6 cellular contexts compared by ENCODE assay signal in genomic region chr16:30066882-30067583, GRCh38. TPM values are rescaled to one million over a fixed set of nuclear protein-coding genes. Genes with fewer than 3 reads are reported as not detected.
A peak's percentile ranks its signal among the peaks of the same experiment; 100 is the strongest.
DNase-seq lines count a peak whose midpoint lies in the region; TF ChIP-seq lines count a peak whose summit lies in the region.

No MANE protein-coding gene starts in this region.

- intact Hi-C loops in prostate gland (cut with DNase I), result loop anchor here (5.0 to 10.0 kb wide), 2 partner anchors 55 to 588 kb away; partner anchors contain the start of genes FBRS, MAPK3 and PRR14

- 20% methylated on average over 17 of the region's 17 CpGs for WGBS in prostate gland

- H3K9ac ChIP-seq in duodenal mucosa (ENCODE audit: low read depth in 1 of 2, low read length in 2 of 2), result peak overlapping the region; percentile 99 to 100

- TF ChIP-seq POLR2A in prostate gland (IDR thresholded peaks at IDR 0.05), result no peak

- H3K27ac ChIP-seq in duodenal mucosa (ENCODE audit: low read depth, low read length) (peak overlapping the region; percentile 100), prostate gland (peak overlapping the region; percentile 91 to 97)

- H3K4me3 ChIP-seq in duodenal mucosa (ENCODE audit: low read depth in 1 of 2, low read length in 2 of 2) (peak overlapping the region; percentile 82 to 95), prostate gland (peak overlapping the region; percentile 86 to 98)

- H3K4me1 ChIP-seq in duodenal mucosa (ENCODE audit: control insufficient read depth in 1 of 2, insufficient read depth in 2 of 2, low read length in 2 of 2) (peaks cover 35 to 43% of the 10 kb centered on the region in 2 donors), prostate gland (replicated peaks) (peaks cover 37% of the 10 kb centered on the region)

- H3K9me3 ChIP-seq in duodenal mucosa (ENCODE audit: control insufficient read depth in 1 of 2, low read length in 2 of 2) (no peaks in the 10 kb centered on the region), prostate gland (no peaks in the 10 kb centered on the region)

- TF ChIP-seq CTCF in prostate gland (IDR thresholded peaks at IDR 0.05), result no peak

- H3K36me3 ChIP-seq in duodenal mucosa (ENCODE audit: control insufficient read depth in 1 of 2, insufficient read depth in 2 of 2, low read length in 2 of 2) (peaks cover 33 to 51% of the 10 kb centered on the region in 2 donors), prostate gland (peaks cover 14 to 24% of the 10 kb centered on the region in 2 donors)

- DNase-seq in LHCN-M2 (ENCODE audit: low read depth) (peak; percentile 62), prostate gland (ENCODE audit: low spot score) (no peak), GM03348 (ENCODE audit: low spot score) (no peak), hippocampal formation (lab: John Stamatoyannopoulos, UW) (no peak), NCI-H774 (lab: John Stamatoyannopoulos, UW) (no peak)

- no peaks in the 10 kb centered on the region for H3K27me3 ChIP-seq in duodenal mucosa (ENCODE audit: control insufficient read depth in 1 of 2, insufficient read depth in 2 of 2, low read length in 2 of 2)
- H3K27me3 ChIP-seq in prostate gland (replicated peaks; ENCODE audit: insufficient read depth), result no peaks in the 10 kb centered on the region

RNA-seq across cellular contexts. Expression of gene ALDOA, which starts 1.5 kb away (rescaled TPM):
- total RNA-seq in LHCN-M2 (2014; rRNA removed) (2,146 and 2,472 TPM in 2 replicates), prostate gland (100 to 1,000 TPM; 884 to 943 TPM)
- 2,725 TPM for polyA plus RNA-seq in LHCN-M2 (2012)

RNA-seq across cellular contexts. Expression of gene PPP4C, which starts 8.8 kb away (rescaled TPM):
- 142 and 154 TPM in 2 replicates for total RNA-seq in LHCN-M2 (2014; rRNA removed)
- polyA plus RNA-seq in LHCN-M2 (2012), result 149 TPM
- 10 to 100 TPM; 67.8 to 85.4 TPM for total RNA-seq in prostate gland

RNA-seq across cellular contexts. Expression of gene TBX6, which starts 24.7 kb away (rescaled TPM):
- total RNA-seq in LHCN-M2 (2014; rRNA removed), result 0.29 and 1.5 TPM in 2 replicates
- 0.18 TPM for polyA plus RNA-seq in LHCN-M2 (2012)
- total RNA-seq in prostate gland, result 1 to 10 TPM; 1.5 to 2.5 TPM

RNA-seq across cellular contexts. Expression of gene YPEL3, which starts 29.0 kb away (rescaled TPM):
- total RNA-seq in LHCN-M2 (2014; rRNA removed) (6.8 and 14.2 TPM in 2 replicates), prostate gland (100 to 1,000 TPM; 150 to 164 TPM)
- polyA plus RNA-seq in LHCN-M2 (2012), result 30.5 TPM

RNA-seq across cellular contexts. Expression of gene TLCD3B, which starts 36.0 kb away (rescaled TPM):
- total RNA-seq in LHCN-M2 (2014; rRNA removed) (not detected in 2 replicates), prostate gland (10 to 100 TPM in 1 of 2 donors, under 1 TPM in 1; 0.46 to 17.2 TPM)
- polyA plus RNA-seq in LHCN-M2 (2012), result 0.09 TPM
